In the genomic region with DNA sequence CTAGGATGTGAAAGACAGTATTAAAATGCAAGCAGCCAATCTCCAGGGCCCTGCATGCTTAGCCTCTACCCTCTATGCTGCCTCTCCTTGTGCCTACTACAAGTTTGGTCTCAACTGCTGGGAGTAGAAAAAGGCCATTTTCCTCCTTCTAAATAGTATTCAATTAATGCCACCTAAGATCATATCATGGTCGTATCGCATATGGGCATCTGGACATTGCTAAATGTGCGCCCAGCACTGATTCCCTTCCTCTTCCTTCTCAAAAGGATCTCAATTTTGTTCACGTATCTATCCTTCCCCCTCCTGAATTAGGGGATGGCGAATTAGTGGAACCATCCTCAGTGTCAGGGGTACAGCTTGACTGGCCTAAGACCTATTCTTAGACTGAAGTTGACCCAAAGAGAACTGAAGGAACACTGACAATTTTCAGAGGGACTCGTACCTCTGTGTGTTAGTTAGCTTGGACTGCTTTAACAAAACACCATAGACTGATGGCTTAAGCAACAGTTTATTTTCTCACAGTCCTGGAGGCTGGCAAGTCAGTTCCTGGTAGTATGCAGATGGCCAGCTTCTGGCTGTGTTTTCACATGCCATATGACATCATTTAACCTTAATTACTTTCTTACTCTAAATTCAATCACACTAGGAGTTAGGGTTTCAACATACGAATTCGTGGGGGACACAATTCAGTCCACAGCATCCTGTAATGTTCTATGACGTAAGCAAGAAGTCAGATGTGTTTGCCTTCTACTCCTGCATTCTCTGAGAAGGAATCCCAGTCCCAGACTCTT, we compare ENCODE assay signal across 2 cellular contexts.
TF ChIP-seq lines count a peak whose summit lies in the region.

No MANE protein-coding gene starts in this region.

TF ChIP-seq in IMR-90, 13 proteins besides CTCF, POLR2A, EP300 and RAD21:
- no peak for TF ChIP-seq MXI1 (IDR thresholded peaks at IDR 0.05; ENCODE audit: borderline replicate concordance, low read depth, low read length)

TF ChIP-seq in endothelial cell of umbilical vein, 7 proteins besides CTCF, POLR2A, EP300 and RAD21:
- TF ChIP-seq EZH2 (IDR thresholded peaks at IDR 0.05; ENCODE audit: borderline replicate concordance, low read depth, low read length, severe bottlenecking) (no peak), GATA2 (IDR thresholded peaks at IDR 0.05; ENCODE audit: insufficient read depth, insufficient read length, low read depth, low read length) (no peak)
- TF ChIP-seq, protein P1, sequence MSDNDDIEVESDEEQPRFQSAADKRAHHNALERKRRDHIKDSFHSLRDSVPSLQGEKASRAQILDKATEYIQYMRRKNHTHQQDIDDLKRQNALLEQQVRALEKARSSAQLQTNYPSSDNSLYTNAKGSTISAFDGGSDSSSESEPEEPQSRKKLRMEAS (IDR thresholded peaks at IDR 0.05; ENCODE audit: insufficient read depth, insufficient read length): no peak
TF ChIP-seq in endothelial cell of umbilical vein: peak in this region for 0.
